Comparison of ENCODE assay signal across 8 cellular contexts in the genomic region with DNA sequence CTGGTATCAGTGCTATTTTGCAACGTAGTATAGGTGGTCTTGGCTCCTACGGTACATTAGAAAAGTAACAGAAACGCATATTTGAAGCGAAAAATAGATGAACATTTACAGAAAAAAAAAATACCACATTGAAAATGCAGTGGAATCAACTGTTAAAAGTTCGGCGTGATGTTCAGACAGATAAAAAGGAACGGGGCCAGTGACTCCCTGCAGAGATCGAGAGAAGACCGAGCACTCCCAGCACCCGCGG. TPM values are rescaled to one million over a fixed set of nuclear protein-coding genes. Genes with fewer than 3 reads are reported as not detected.
A peak's percentile ranks its signal among the peaks of the same experiment; 100 is the strongest.
DNase-seq lines count a peak whose midpoint lies in the region; ATAC-seq and TF ChIP-seq lines count a peak whose summit lies in the region.

No MANE protein-coding gene starts in this region.

- peaks cover 0 to 37% (median 7%) of the 10 kb centered on the region in 11 experiments; a peak in 9 of 22 replicates for H4K20me1 ChIP-seq in BLaER1 treated with 17β-estradiol and CSF1 and Interleukin-3, amounts not matched to agents 10 nM and 100 nM

- no peaks in the 10 kb centered on the region for H3K27me3 Mint-ChIP-seq in effector memory CD8-positive, alpha-beta T cell
- H3K27me3 Mint-ChIP-seq in neural crest cell (ENCODE audit: low read depth) = peaks cover 4% of the 10 kb centered on the region

- peaks cover 17 to 25% of the 10 kb centered on the region in 2 donors for H3K4me1 Mint-ChIP-seq in effector memory CD8-positive, alpha-beta T cell (ENCODE audit: low read depth in 2 of 2)
- peaks cover 14% of the 10 kb centered on the region for H3K4me1 Mint-ChIP-seq in neural crest cell

- peak overlapping the region; percentile 77 to 98 (median 84) for H3K4me3 ChIP-seq in BLaER1 treated with 17β-estradiol and CSF1 and Interleukin-3, amounts not matched to agents 10 nM and 100 nM
- peak overlapping the region; percentile 89 for H3K4me3 ChIP-seq in NT2/D1 (ENCODE audit: insufficient read length, low read depth)

- H3K4me1 ChIP-seq in BLaER1 treated with 17β-estradiol and CSF1 and Interleukin-3, amounts not matched to agents 10 nM and 100 nM = peaks cover 12 to 32% (median 25%) of the 10 kb centered on the region in 10 experiments
- no peaks in the 10 kb centered on the region for H3K4me1 ChIP-seq in NT2/D1 (ENCODE audit: insufficient read depth, insufficient read length)

- peak overlapping the region; percentile 92 to 93 for H3K4me3 Mint-ChIP-seq in effector memory CD8-positive, alpha-beta T cell
- H3K4me3 Mint-ChIP-seq in neural crest cell = peak overlapping the region; percentile 80

- no peak for DNase-seq in NT2/D1 (ENCODE audit: low read depth, low spot score)
- no peak for DNase-seq in effector memory CD8-positive, alpha-beta T cell
- DNase-seq in neural crest cell (ENCODE audit: low read depth, low spot score) = no peak
- no peak for DNase-seq in GM03348 (ENCODE audit: low spot score)
- no peak for DNase-seq in OCI-M1 (lab: John Stamatoyannopoulos, UW)
- no peak for DNase-seq in NCI-H82 treated with DMSO at 0.1 percent for 48 hours (lab: John Stamatoyannopoulos, UW; ENCODE audit: unreplicated experiment)

- peak overlapping the region; percentile 85 to 97 (median 93) for H3K4me2 ChIP-seq in BLaER1 treated with 17β-estradiol and CSF1 and Interleukin-3, amounts not matched to agents 10 nM and 100 nM

- no peak for TF ChIP-seq CTCF in neural crest cell (conservative IDR thresholded peaks at IDR 0.05)

- peak overlapping the region; percentile 85 to 94 (median 89) for H3K27ac ChIP-seq in BLaER1 treated with 17β-estradiol and CSF1 and Interleukin-3, amounts not matched to agents 10 nM and 100 nM

- H3K9ac ChIP-seq in BLaER1 treated with 17β-estradiol and CSF1 and Interleukin-3, amounts not matched to agents 10 nM and 100 nM = peak overlapping the region; percentile 87 to 95 (median 92)
- H3K9ac ChIP-seq in NT2/D1 (ENCODE audit: insufficient read length, low read depth) = peak overlapping the region; percentile 95

- H3K27ac Mint-ChIP-seq in effector memory CD8-positive, alpha-beta T cell = peak overlapping the region; percentile 95 to 97
- H3K27ac Mint-ChIP-seq in neural crest cell (ENCODE audit: unreplicated experiment) = peak overlapping the region; percentile 63

- no peaks in the 10 kb centered on the region for H3K9me3 Mint-ChIP-seq in effector memory CD8-positive, alpha-beta T cell
- H3K9me3 Mint-ChIP-seq in neural crest cell = no peaks in the 10 kb centered on the region

- H3K36me3 Mint-ChIP-seq in effector memory CD8-positive, alpha-beta T cell (ENCODE audit: insufficient read depth) = peaks cover 17% of the 10 kb centered on the region
- no peaks in the 10 kb centered on the region for H3K36me3 Mint-ChIP-seq in neural crest cell (ENCODE audit: low read depth)

- H3K36me3 ChIP-seq in BLaER1 treated with 17β-estradiol and CSF1 and Interleukin-3, amounts not matched to agents 10 nM and 100 nM = peaks cover 16 to 30% (median 25%) of the 10 kb centered on the region in 11 experiments
- peaks cover 28% of the 10 kb centered on the region for H3K36me3 ChIP-seq in NT2/D1 (ENCODE audit: insufficient read depth, insufficient read length, low read length)

- no peaks in the 10 kb centered on the region for H3K27me3 ChIP-seq in BLaER1 treated with 17β-estradiol and CSF1 and Interleukin-3, amounts not matched to agents 10 nM and 100 nM
- H3K27me3 ChIP-seq in NT2/D1 (ENCODE audit: insufficient read depth, insufficient read length) = no peaks in the 10 kb centered on the region

- H3K9me3 ChIP-seq in BLaER1 treated with 17β-estradiol and CSF1 and Interleukin-3, amounts not matched to agents 10 nM and 100 nM (replicated peaks in 1 of 11) = no peaks in the 10 kb centered on the region
- no peaks in the 10 kb centered on the region for H3K9me3 ChIP-seq in NT2/D1 (ENCODE audit: insufficient read depth, low read length)

- no peak for ATAC-seq in effector memory CD8-positive, alpha-beta T cell (replicated peaks)
- ATAC-seq in HG02970 (IDR thresholded peaks at IDR 0.05; ENCODE audit: low FRiP score, unreplicated experiment) = no peak

RNA-seq across cellular contexts. Expression of gene ZNF778, which starts 0.4 kb away (rescaled TPM):
- 13.7 and 15.5 TPM in 2 replicates for total RNA-seq in neural crest cell

RNA-seq across cellular contexts. Expression of gene SLC22A31, which starts 16.7 kb away (rescaled TPM):
- total RNA-seq in neural crest cell = 1.3 and 1.4 TPM in 2 replicates

RNA-seq across cellular contexts. Expression of gene CDH15, which starts 45.5 kb away (rescaled TPM):
- not detected in 2 replicates for total RNA-seq in neural crest cell
